Comparison of ENCODE assay signal across 16 cellular contexts in genomic region chr1:28200234-28200873, GRCh38. TPM values are rescaled to one million over a fixed set of nuclear protein-coding genes. Genes with fewer than 3 reads are reported as not detected.
DNase-seq lines count a peak whose midpoint lies in the region; ATAC-seq, FAIRE-seq and TF ChIP-seq lines count a peak whose summit lies in the region.
"Had no signal": no experiment of that assay in that cellular context is flagged by ENCODE, and none has a peak within 500 bp of the region (broad histone marks: within the 10 kb centered on the region; RNA-seq: fewer than 3 reads in every experiment).

No MANE protein-coding gene starts in this region.

- no peaks in the 10 kb centered on the region for H4K20me1 ChIP-seq in hepatocyte (ENCODE audit: insufficient read depth, poor library complexity, severe bottlenecking)

- H3K9me2 ChIP-seq in hepatocyte (replicated peaks; ENCODE audit: insufficient read depth) = no peaks in the 10 kb centered on the region

- H3K36me3 Mint-ChIP-seq in CD4-positive, CD25-positive, alpha-beta regulatory T cell = peaks cover 45% of the 10 kb centered on the region
- H3K36me3 Mint-ChIP-seq in activated CD8-positive, alpha-beta T cell treated with anti-CD3 and anti-CD28 coated beads for 36 hours (ENCODE audit: low read depth) = peaks cover 65% of the 10 kb centered on the region

- POLR2A ChIA-PET in activated CD8-positive, alpha-beta T cell treated with anti-CD3 and anti-CD28 coated beads for 36 hours (lab: Charles Lee) = interaction anchor here (0.7 to 1.6 kb wide), 8 partner anchors 13 to 308 kb away, joined by 3 to 11 read pairs (median 4); partner anchors contain the start of gene EYA3

- H3K9me3 Mint-ChIP-seq in CD4-positive, CD25-positive, alpha-beta regulatory T cell = peaks cover 0 to 4% (median 3%) of the 10 kb centered on the region in 7 donors
- peaks cover 11% of the 10 kb centered on the region for H3K9me3 Mint-ChIP-seq in activated CD8-positive, alpha-beta T cell treated with anti-CD3 and anti-CD28 coated beads for 36 hours
- H3K9me3 Mint-ChIP-seq: nephron progenitor cell had no signal

- H3K4me1 Mint-ChIP-seq in CD4-positive, CD25-positive, alpha-beta regulatory T cell = peaks cover 15 to 39% (median 33%) of the 10 kb centered on the region in 4 donors
- peaks cover 43% of the 10 kb centered on the region for H3K4me1 Mint-ChIP-seq in activated CD8-positive, alpha-beta T cell treated with anti-CD3 and anti-CD28 coated beads for 36 hours (ENCODE audit: low read depth)

- no peak for TF ChIP-seq POLR2A in GM12891 (IDR thresholded peaks at IDR 0.05; ENCODE audit: low read depth, low read length)

- no peaks in the 10 kb centered on the region for H3K79me2 ChIP-seq in hepatocyte

- H3K4me1 ChIP-seq in CD4-positive, CD25-positive, alpha-beta regulatory T cell (ENCODE audit: control insufficient read depth, insufficient read depth, low read length, poor library complexity, severe bottlenecking) = peaks cover 33% of the 10 kb centered on the region
- H3K4me1 ChIP-seq in hepatocyte (ENCODE audit: insufficient read depth) = no peaks in the 10 kb centered on the region
- H3K4me1 ChIP-seq: HAP-1 had no signal

- H3K36me3 ChIP-seq in CD4-positive, CD25-positive, alpha-beta regulatory T cell (ENCODE audit: control insufficient read depth, insufficient read depth, low read length) = peaks cover 40% of the 10 kb centered on the region
- no peaks in the 10 kb centered on the region for H3K36me3 ChIP-seq in hepatocyte (replicated peaks; ENCODE audit: insufficient read depth, low read depth)

- no peak for DNase-seq in CD4-positive, CD25-positive, alpha-beta regulatory T cell
- DNase-seq in GM12891 (ENCODE audit: insufficient read length, low spot score) (no peak), mesenteric fat pad (ENCODE audit: low spot score) (peak; percentile 68), caudate nucleus (lab: John Stamatoyannopoulos, UW) (no peak), hepatocyte (ENCODE audit: low spot score) (no peak), NCI-H146 treated with DMSO at 0.1 percent for 48 hours (lab: John Stamatoyannopoulos, UW; ENCODE audit: unreplicated experiment) (no peak)
- no peak for DNase-seq in activated CD8-positive, alpha-beta T cell treated with anti-CD3 and anti-CD28 coated beads for 36 hours
- DNase-seq: aorta, foreskin melanocyte, IMR-90, MV-4-11, NCI-H69, nephron progenitor cell, substantia nigra had no signal

- FAIRE-seq in GM12891 (lab: Jason Lieb, UNC) = peak; percentile 41
- FAIRE-seq: RCC 7860 had no signal

- no peaks in the 10 kb centered on the region for H3K27me3 ChIP-seq in CD4-positive, CD25-positive, alpha-beta regulatory T cell (ENCODE audit: control insufficient read depth, insufficient read depth, low read length)
- H3K27me3 ChIP-seq in hepatocyte = no peaks in the 10 kb centered on the region

- no peak overlapping the region for H3K4me2 ChIP-seq in hepatocyte

- H3K27me3 Mint-ChIP-seq in CD4-positive, CD25-positive, alpha-beta regulatory T cell = peaks cover 5% of the 10 kb centered on the region
- H3K27me3 Mint-ChIP-seq in activated CD8-positive, alpha-beta T cell treated with anti-CD3 and anti-CD28 coated beads for 36 hours = no peaks in the 10 kb centered on the region

- 99% methylated on average over 6 of the region's 6 CpGs for WGBS in hepatocyte (ENCODE audit: low lambda C conversion rate, missing lambda C conversion rate)

- TF ChIP-seq CTCF in activated CD8-positive, alpha-beta T cell treated with anti-CD3 and anti-CD28 coated beads for 36 hours (IDR thresholded peaks at IDR 0.05) = no peak
- TF ChIP-seq CTCF in hepatocyte (IDR thresholded peaks at IDR 0.05; ENCODE audit: poor library complexity) = no peak

- peak overlapping the region; percentile 60 to 90 (median 86) for H3K27ac Mint-ChIP-seq in CD4-positive, CD25-positive, alpha-beta regulatory T cell
- H3K27ac Mint-ChIP-seq in activated CD8-positive, alpha-beta T cell treated with anti-CD3 and anti-CD28 coated beads for 36 hours = peak overlapping the region; percentile 97
- H3K27ac Mint-ChIP-seq: nephron progenitor cell had no signal

- intact Hi-C loops in activated CD8-positive, alpha-beta T cell treated with anti-CD3 and anti-CD28 coated beads for 36 hours (cut with micrococcal nuclease) = loop anchor here (1.0 kb wide), 1 partner anchor 31 kb away; no protein-coding TSS in a partner anchor

- no peak for ATAC-seq in CD4-positive, CD25-positive, alpha-beta regulatory T cell (ENCODE audit: low read depth in 2 of 2)
- no peak for ATAC-seq in activated CD8-positive, alpha-beta T cell treated with anti-CD3 and anti-CD28 coated beads for 36 hours

- H2AFZ ChIP-seq in hepatocyte = no peak overlapping the region

- H3K4me3 ChIP-seq in CD4-positive, CD25-positive, alpha-beta regulatory T cell (ENCODE audit: low read depth, low read length) = peak overlapping the region; percentile 69
- H3K4me3 ChIP-seq in hepatocyte = no peak overlapping the region
- H3K4me3 ChIP-seq: HAP-1 had no signal

- peak overlapping the region; percentile 46 to 84 (median 66) for H3K4me3 Mint-ChIP-seq in CD4-positive, CD25-positive, alpha-beta regulatory T cell
- peak overlapping the region; percentile 23 for H3K4me3 Mint-ChIP-seq in activated CD8-positive, alpha-beta T cell treated with anti-CD3 and anti-CD28 coated beads for 36 hours
- H3K4me3 Mint-ChIP-seq: nephron progenitor cell had no signal

- H3K27ac ChIP-seq in CD4-positive, CD25-positive, alpha-beta regulatory T cell (ENCODE audit: insufficient read depth, low read length, poor library complexity, severe bottlenecking) = peak overlapping the region; percentile 66
- H3K27ac ChIP-seq in caudate nucleus (ENCODE audit: low read depth, low read length) (no peak overlapping the region), hepatocyte (no peak overlapping the region)

- CTCF ChIA-PET in activated CD8-positive, alpha-beta T cell treated with anti-CD3 and anti-CD28 coated beads for 36 hours (lab: Charles Lee) = interaction anchor here (0.6 to 3.3 kb wide), 4 partner anchors 9 to 113 kb away, joined by 3 to 12 read pairs (median 9); partner anchors contain the start of gene EYA3

- H3K9me3 ChIP-seq in CD4-positive, CD25-positive, alpha-beta regulatory T cell (ENCODE audit: control insufficient read depth in 2 of 2, low read length in 2 of 2) = peaks cover 0 to 2% of the 10 kb centered on the region in 2 experiments
- H3K9me3 ChIP-seq in hepatocyte (ENCODE audit: low read depth) = no peaks in the 10 kb centered on the region
- H3K9me3 ChIP-seq: HAP-1 had no signal

TF ChIP-seq in GM12891, 5 proteins besides CTCF, POLR2A, EP300 and RAD21:
- TF ChIP-seq SPI1 (IDR thresholded peaks at IDR 0.05; ENCODE audit: low read depth, low read length) = no peak
- TF ChIP-seq POLR2AphosphoS5 (IDR thresholded peaks at IDR 0.05; ENCODE audit: low read depth, low read length) = no peak
- no peak for TF ChIP-seq PAX5 (IDR thresholded peaks at IDR 0.05; ENCODE audit: insufficient read depth, low read length, severe bottlenecking)
- TF ChIP-seq POU2F2 (IDR thresholded peaks at IDR 0.05; ENCODE audit: low read depth, low read length) = no peak
- no peak for TF ChIP-seq TAF1 (IDR thresholded peaks at IDR 0.05; ENCODE audit: low read depth, low read length)

RNA-seq across cellular contexts. Expression of gene PTAFR, which starts 23.9 kb away (rescaled TPM):
- 0.54 TPM for total RNA-seq in CD4-positive, CD25-positive, alpha-beta regulatory T cell
- under 1 TPM; 0.15 to 0.84 (median 0.40) TPM for polyA plus RNA-seq in CD4-positive, CD25-positive, alpha-beta regulatory T cell
- 10.2 TPM for polyA plus RNA-seq in GM12891 (2012; ENCODE audit: low read depth, missing spikeins)
- total RNA-seq in activated CD8-positive, alpha-beta T cell treated with anti-CD3 and anti-CD28 coated beads for 36 hours = under 1 TPM; 0.16 to 0.25 TPM
- total RNA-seq in mesenteric fat pad (22.8 TPM), hepatocyte (0.37 and 0.96 TPM in 2 replicates)
- 0.29 and 1.4 TPM in 2 replicates for polyA plus RNA-seq in hepatocyte

RNA-seq across cellular contexts. Expression of gene DNAJC8, which starts 32.5 kb away (rescaled TPM):
- 75.3 TPM for total RNA-seq in CD4-positive, CD25-positive, alpha-beta regulatory T cell
- polyA plus RNA-seq in CD4-positive, CD25-positive, alpha-beta regulatory T cell = 100 to 1,000 TPM; 152 to 181 (median 157) TPM
- 97.9 TPM for polyA plus RNA-seq in GM12891 (2012; ENCODE audit: low read depth, missing spikeins)
- total RNA-seq in activated CD8-positive, alpha-beta T cell treated with anti-CD3 and anti-CD28 coated beads for 36 hours = 100 to 1,000 TPM; 103 to 105 TPM
- total RNA-seq in mesenteric fat pad = 70.7 TPM
- 69.8 and 79.5 TPM in 2 replicates for total RNA-seq in hepatocyte
- 111 and 112 TPM in 2 replicates for polyA plus RNA-seq in hepatocyte

RNA-seq across cellular contexts. Expression of gene ATP5IF1, which starts 35.6 kb away (rescaled TPM):
- total RNA-seq in CD4-positive, CD25-positive, alpha-beta regulatory T cell = 96.6 TPM
- polyA plus RNA-seq in CD4-positive, CD25-positive, alpha-beta regulatory T cell = 100 to 1,000 TPM; 467 to 676 (median 604) TPM
- polyA plus RNA-seq in GM12891 (2012; ENCODE audit: low read depth, missing spikeins) = 727 TPM
- 100 to 1,000 TPM; 169 to 170 TPM for total RNA-seq in activated CD8-positive, alpha-beta T cell treated with anti-CD3 and anti-CD28 coated beads for 36 hours
- total RNA-seq in mesenteric fat pad (50.7 TPM), hepatocyte (249 and 258 TPM in 2 replicates)
- polyA plus RNA-seq in hepatocyte = 503 and 524 TPM in 2 replicates

RNA-seq across cellular contexts. Expression of gene SESN2, which starts 59.0 kb away (rescaled TPM):
- 13.9 TPM for total RNA-seq in CD4-positive, CD25-positive, alpha-beta regulatory T cell
- 1 to 10 TPM; 5.0 to 8.9 (median 6.9) TPM for polyA plus RNA-seq in CD4-positive, CD25-positive, alpha-beta regulatory T cell
- polyA plus RNA-seq in GM12891 (2012; ENCODE audit: low read depth, missing spikeins) = 17.4 TPM
- 10 to 100 TPM; 26.0 to 27.4 TPM for total RNA-seq in activated CD8-positive, alpha-beta T cell treated with anti-CD3 and anti-CD28 coated beads for 36 hours
- total RNA-seq in mesenteric fat pad (23.2 TPM), hepatocyte (40.2 and 40.8 TPM in 2 replicates)
- polyA plus RNA-seq in hepatocyte = 39.1 and 50.7 TPM in 2 replicates

Comparison
In these comparisons a context has a peak if more than half of its experiments do, and no peak if none do; other contexts are left out.
1. RNA of gene PTAFR, which starts 23.9 kb away (total RNA-seq): 22.8 TPM in mesenteric fat pad (single experiment); 0.54 TPM in CD4-positive, CD25-positive, alpha-beta regulatory T cell (single experiment), 0.37 to 0.96 TPM in hepatocyte and 0.16 to 0.25 TPM in activated CD8-positive, alpha-beta T cell treated with anti-CD3 and anti-CD28 coated beads for 36 hours; every median in the first group is over 10 times any median in the second.